ENCODE assay signal across 8 cellular contexts in genomic region chr6:127342946-127343752, GRCh38.
A peak's percentile ranks its signal among the peaks of the same experiment; 100 is the strongest.
DNase-seq lines count a peak whose midpoint lies in the region; ATAC-seq lines count a peak whose summit lies in the region.

Gene ECHDC1 (minus strand): TSS chr6:127343609. CDS start chr6:127331028, 12,581 bp downstream.

- no peaks in the 10 kb centered on the region for H3K36me3 Mint-ChIP-seq in effector memory CD8-positive, alpha-beta T cell (ENCODE audit: insufficient read depth)
- H3K36me3 Mint-ChIP-seq in memory B cell, result no peaks in the 10 kb centered on the region

- H3K4me3 Mint-ChIP-seq in effector memory CD8-positive, alpha-beta T cell, result no peak within 1 kb of the TSS
- H3K4me3 Mint-ChIP-seq in memory B cell, result no peak within 1 kb of the TSS

- H3K4me1 Mint-ChIP-seq in effector memory CD8-positive, alpha-beta T cell (ENCODE audit: low read depth in 2 of 2), result peaks cover 5 to 13% of the 10 kb centered on the region in 2 donors
- H3K4me1 Mint-ChIP-seq in memory B cell, result peaks cover 14% of the 10 kb centered on the region

- H3K27ac Mint-ChIP-seq in effector memory CD8-positive, alpha-beta T cell, result no peak within 1 kb of the TSS
- H3K27ac Mint-ChIP-seq in memory B cell, result no peak within 1 kb of the TSS

- H3K9me3 Mint-ChIP-seq in effector memory CD8-positive, alpha-beta T cell, result no peaks in the 10 kb centered on the region
- no peaks in the 10 kb centered on the region for H3K9me3 Mint-ChIP-seq in memory B cell

- DNase-seq in C1 segment of cervical spinal cord (lab: John Stamatoyannopoulos, UW), result peak in 12 of 14 donors; percentile 43 to 84 (median 72)
- DNase-seq in NCI-H748 treated with DMSO at 0.1 percent for 48 hours (lab: John Stamatoyannopoulos, UW), result peak; percentile 65
- DNase-seq in activated CD4-positive, alpha-beta T cell treated with anti-CD3 and anti-CD28 coated beads, Interleukin-2, amount 50 U/mL, for 48 hours, result peak; percentile 75 to 81
- peak; percentile 55 to 63 (median 58) for DNase-seq in effector memory CD8-positive, alpha-beta T cell
- DNase-seq in memory B cell (ENCODE audit: low spot score in 2 of 2), result peak; percentile 37 to 55
- peak; percentile 57 for DNase-seq in stimulated activated CD8-positive, alpha-beta memory T cell treated with anti-CD3 and anti-CD28 coated beads, Interleukin-12 subunit alpha, Interleukin-12 subunit beta, amount 100 ng/mL, for 1 hour (ENCODE audit: low read depth)

- no peaks in the 10 kb centered on the region for H3K27me3 Mint-ChIP-seq in effector memory CD8-positive, alpha-beta T cell
- H3K27me3 Mint-ChIP-seq in memory B cell, result no peaks in the 10 kb centered on the region

- ATAC-seq in GM19372 (IDR thresholded peaks at IDR 0.05; ENCODE audit: low read depth, unreplicated experiment) (peak; percentile 72), HG03520 (IDR thresholded peaks at IDR 0.05; ENCODE audit: unreplicated experiment) (peak; percentile 61), memory B cell (ENCODE audit: low read depth) (peak; percentile 54)
- ATAC-seq in effector memory CD8-positive, alpha-beta T cell (replicated peaks), result peak; percentile 86

Comparison
In these comparisons a context has a peak if more than half of its experiments do, and no peak if none do; other contexts are left out.
1. Peak in every context shown above with its lines: DNase-seq and ATAC-seq.